23 cellular contexts compared by ENCODE assay signal in genomic region chr10:122499012-122499411, GRCh38. TPM values are rescaled to one million over a fixed set of nuclear protein-coding genes. Genes with fewer than 3 reads are reported as not detected.
DNase-seq lines count a peak whose midpoint lies in the region; ATAC-seq and TF ChIP-seq lines count a peak whose summit lies in the region.
"Had no signal": no experiment of that assay in that cellular context is flagged by ENCODE, and none has a peak within 500 bp of the region (broad histone marks: within the 10 kb centered on the region; RNA-seq: fewer than 3 reads in every experiment).

No MANE protein-coding gene starts in this region.

- peak overlapping the region; percentile 24 for H3K27ac Mint-ChIP-seq in central memory CD8-positive, alpha-beta T cell (ENCODE audit: low read depth)
- H3K27ac Mint-ChIP-seq: activated naive CD8-positive, alpha-beta T cell treated with anti-CD3 and anti-CD28 coated beads, Interleukin-2, amount 50 U/mL, for 24 hours; naive B cell; progenitor cell of endocrine pancreas; stimulated activated naive CD8-positive, alpha-beta T cell treated with anti-CD3 and anti-CD28 coated beads, Interleukin-15, Interleukin-2, amounts not matched to agents 100 ng/mL and 50 ng/mL, for 24 hours; T-helper 2 cell treated with Interferon-gamma antibody and Interleukin-4, amounts not matched to agents 5 μg/mL and 100 μg/mL, for 36 hours had no signal

- H3K9me3 ChIP-seq in heart right ventricle (no peaks in the 10 kb centered on the region), tibial nerve (no peaks in the 10 kb centered on the region)
- H3K9me3 ChIP-seq: Caco-2 had no signal

- DNase-seq in central memory CD8-positive, alpha-beta T cell (ENCODE audit: low spot score in 2 of 2) = no peak
- DNase-seq in heart right ventricle = peak; percentile 50 to 52
- no peak for DNase-seq in tibial nerve (ENCODE audit: low spot score in 2 of 2)
- DNase-seq in NCI-H526 (lab: John Stamatoyannopoulos, UW) = no peak
- DNase-seq in HT-29 (ENCODE audit: low spot score) = no peak
- DNase-seq in activated gamma-delta T cell treated with Interleukin-2 at 50 U/mL for 16 hours = no peak
- no peak for DNase-seq in erythroblast (lab: John Stamatoyannopoulos, UW)
- DNase-seq: activated CD4-positive, CD25-positive, alpha-beta regulatory T cell; activated naive CD8-positive, alpha-beta T cell treated with anti-CD3 and anti-CD28 coated beads, Interleukin-2, amount 50 U/mL, for 24 hours; Caco-2; central memory CD4-positive, alpha-beta T cell; EL; foreskin melanocyte; naive B cell; NCI-H1694 treated with DMSO at 0.1 percent for 48 hours; NCI-H446 treated with DMSO at 0.1 percent for 48 hours; SHP77 had no signal

- peaks cover 0 to 22% (median 0%) of the 10 kb centered on the region in 9 donors for H3K36me3 ChIP-seq in heart right ventricle
- no peaks in the 10 kb centered on the region for H3K36me3 ChIP-seq in rectal smooth muscle tissue (ENCODE audit: control insufficient read depth, insufficient read depth, low read length)
- H3K36me3 ChIP-seq in tibial nerve = peaks cover 0 to 25% (median 0%) of the 10 kb centered on the region in 3 donors

- no peaks in the 10 kb centered on the region for H3K36me3 Mint-ChIP-seq in central memory CD8-positive, alpha-beta T cell (ENCODE audit: insufficient read depth)

- H3K9me3 Mint-ChIP-seq in central memory CD8-positive, alpha-beta T cell = no peaks in the 10 kb centered on the region
- H3K9me3 Mint-ChIP-seq: activated naive CD8-positive, alpha-beta T cell treated with anti-CD3 and anti-CD28 coated beads, Interleukin-2, amount 50 U/mL, for 24 hours; stimulated activated naive CD8-positive, alpha-beta T cell treated with anti-CD3 and anti-CD28 coated beads, Interleukin-15, Interleukin-2, amounts not matched to agents 100 ng/mL and 50 ng/mL, for 24 hours; T-helper 2 cell treated with Interferon-gamma antibody and Interleukin-4, amounts not matched to agents 5 μg/mL and 100 μg/mL, for 36 hours had no signal

- no peak overlapping the region for H3K9ac ChIP-seq in rectal smooth muscle tissue (ENCODE audit: low read length)

- H3K4me1 Mint-ChIP-seq in central memory CD8-positive, alpha-beta T cell = no peaks in the 10 kb centered on the region
- H3K4me1 Mint-ChIP-seq: naive B cell had no signal

- no peak overlapping the region for H3K4me3 Mint-ChIP-seq in central memory CD8-positive, alpha-beta T cell
- H3K4me3 Mint-ChIP-seq: activated naive CD8-positive, alpha-beta T cell treated with anti-CD3 and anti-CD28 coated beads, Interleukin-2, amount 50 U/mL, for 24 hours; naive B cell; stimulated activated naive CD8-positive, alpha-beta T cell treated with anti-CD3 and anti-CD28 coated beads, Interleukin-15, Interleukin-2, amounts not matched to agents 100 ng/mL and 50 ng/mL, for 24 hours; T-helper 2 cell treated with Interferon-gamma antibody and Interleukin-4, amounts not matched to agents 5 μg/mL and 100 μg/mL, for 36 hours had no signal

- TF ChIP-seq EP300 in tibial nerve (IDR thresholded peaks at IDR 0.05) = no peak

- H3K27me3 ChIP-seq in heart right ventricle (no peaks in the 10 kb centered on the region), rectal smooth muscle tissue (ENCODE audit: control insufficient read depth, insufficient read depth, low read length) (no peaks in the 10 kb centered on the region), tibial nerve (no peaks in the 10 kb centered on the region)

- H3K27ac ChIP-seq in heart right ventricle (peak overlapping the region; percentile 3 to 76 (median 58)), rectal smooth muscle tissue (ENCODE audit: low read depth, low read length) (peak overlapping the region; percentile 69), tibial nerve (peak overlapping the region in 3 of 4 donors; percentile 27 to 65 (median 54))

- H3K4me1 ChIP-seq in heart right ventricle (peaks cover 7 to 64% (median 49%) of the 10 kb centered on the region in 9 donors), rectal smooth muscle tissue (ENCODE audit: control insufficient read depth, insufficient read depth, low read length) (peaks cover 18% of the 10 kb centered on the region), tibial nerve (peaks cover 0 to 45% (median 16%) of the 10 kb centered on the region in 4 donors)
- H3K4me1 ChIP-seq: Caco-2 had no signal

- no peaks in the 10 kb centered on the region for H3K27me3 Mint-ChIP-seq in central memory CD8-positive, alpha-beta T cell
- H3K27me3 Mint-ChIP-seq: activated naive CD8-positive, alpha-beta T cell treated with anti-CD3 and anti-CD28 coated beads, Interleukin-2, amount 50 U/mL, for 24 hours; stimulated activated naive CD8-positive, alpha-beta T cell treated with anti-CD3 and anti-CD28 coated beads, Interleukin-15, Interleukin-2, amounts not matched to agents 100 ng/mL and 50 ng/mL, for 24 hours had no signal

- TF ChIP-seq POLR2A in tibial nerve (IDR thresholded peaks at IDR 0.05) = no peak
- no peak for TF ChIP-seq POLR2A in erythroblast (IDR thresholded peaks at IDR 0.05; ENCODE audit: low read length)

- no peak for ATAC-seq in central memory CD8-positive, alpha-beta T cell (replicated peaks; ENCODE audit: extremely low read depth, poor library complexity, severe bottlenecking)
- peak in 7 of 8 donors; percentile 5 to 64 (median 29) for ATAC-seq in heart right ventricle
- ATAC-seq: activated naive CD8-positive, alpha-beta T cell treated with anti-CD3 and anti-CD28 coated beads, Interleukin-2, amount 50 U/mL, for 24 hours; HepG2 had no signal

- WGBS in heart right ventricle, 2 donors = 51 to 56% methylated on average over 8 of the region's 8 CpGs
- 42 to 55% methylated on average over 6 to 8 of the region's 8 CpGs for WGBS in tibial nerve, 2 donors

- TF ChIP-seq CTCF in heart right ventricle (IDR thresholded peaks at IDR 0.05) (no peak), tibial nerve (IDR thresholded peaks at IDR 0.05) (no peak)

- H3K4me3 ChIP-seq in heart right ventricle (no peak overlapping the region), rectal smooth muscle tissue (ENCODE audit: low read length) (no peak overlapping the region), tibial nerve (no peak overlapping the region)

- intact Hi-C loops in heart right ventricle (cut with DNase I) = loop anchor here in 3 of 10 donors (5.0 kb wide), 1 partner anchor 37 kb away; the partner anchor contains the start of gene HTRA1 (in 3 of the 3)

RNA-seq across cellular contexts. Expression of gene HTRA1, which starts 37.7 kb away (rescaled TPM):
- total RNA-seq in heart right ventricle (100 to 1,000 TPM in 2 of 10 donors, 10 to 100 TPM in 8; 23.4 to 108 (median 73.1) TPM), tibial nerve (100 to 1,000 TPM; 128 to 183 (median 173) TPM)
- polyA plus RNA-seq in heart right ventricle = 10 to 100 TPM; 31.9 to 35.4 TPM
- not detected in 2 replicates for total RNA-seq in HT-29 (2014; rRNA removed; shearing (Covaris generic))

RNA-seq across cellular contexts. Expression of gene ARMS2, which starts 44.6 kb away (rescaled TPM):
- total RNA-seq in heart right ventricle = 1 to 10 TPM in 1 of 10 donors, under 1 TPM in 3, not detected in 6; 0.33 to 1.3 (median 0.94) TPM
- polyA plus RNA-seq in heart right ventricle = not detected
- total RNA-seq in tibial nerve = not detected
- total RNA-seq in HT-29 (2014; rRNA removed; shearing (Covaris generic)) = not detected in 2 replicates
- total RNA-seq: Caco-2, HepG2, lower leg skin, progenitor cell of endocrine pancreas had no signal
- polyA plus RNA-seq: HepG2 had no signal

Comparison
In these comparisons a context has a peak if more than half of its experiments do, and no peak if none do; other contexts are left out.
1. DNase-seq: peak in heart right ventricle (2 of 2); none in central memory CD8-positive, alpha-beta T cell (0 of 2), tibial nerve (0 of 2), NCI-H526 (0 of 2), HT-29 (single experiment), activated gamma-delta T cell treated with Interleukin-2 at 50 U/mL for 16 hours (single experiment) and erythroblast (0 of 2).
2. RNA of gene HTRA1, which starts 37.7 kb away (total RNA-seq): 128 to 183 TPM in tibial nerve and 23.4 to 108 TPM in heart right ventricle; not detected in HT-29; every median in the first group is over 10 times any median in the second.
3. Peak in every context shown above with its lines, with median percentiles within 50 percentile points of each other: H3K27ac ChIP-seq.